8 cellular contexts compared by ENCODE assay signal in the genomic region with DNA sequence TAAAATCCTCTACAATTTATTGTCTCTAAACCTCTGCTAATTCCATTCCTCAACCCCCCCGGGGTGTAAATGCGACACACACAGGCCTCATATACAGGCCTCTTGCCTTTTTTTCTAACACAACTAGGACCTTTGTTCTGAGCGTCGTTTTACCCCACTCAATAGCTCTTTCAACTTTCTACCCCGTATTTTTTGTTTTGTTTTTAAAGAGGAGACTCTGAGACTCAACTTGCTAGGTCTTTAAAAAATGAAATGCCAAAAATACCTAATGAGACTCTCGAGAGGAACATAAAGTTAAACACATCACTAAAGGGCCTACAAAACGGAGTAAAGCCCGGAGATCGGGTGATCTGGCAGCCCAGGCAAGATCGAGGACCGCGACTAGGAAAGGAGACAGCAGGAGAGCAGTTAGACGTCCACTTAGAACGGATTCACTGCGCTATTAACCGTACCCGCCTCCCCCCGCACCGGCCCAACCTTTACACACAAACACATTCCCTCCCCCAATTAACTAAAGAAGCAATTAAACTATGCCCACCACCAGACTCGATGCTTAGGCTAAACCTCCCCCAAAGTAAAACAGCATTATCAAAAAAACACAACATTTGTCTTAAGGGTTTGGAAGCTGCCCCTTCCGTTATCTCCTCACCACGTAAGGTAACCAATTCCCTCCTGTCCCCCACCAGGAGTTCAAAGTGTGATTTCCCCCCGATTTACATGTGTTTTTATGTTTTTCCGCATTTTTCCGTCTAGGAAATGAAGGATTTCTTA. TPM values are rescaled to one million over a fixed set of nuclear protein-coding genes. Genes with fewer than 3 reads are reported as not detected.
DNase-seq lines count a peak whose midpoint lies in the region; ATAC-seq and TF ChIP-seq lines count a peak whose summit lies in the region.

No MANE protein-coding gene starts in this region.

- peaks cover 29% of the 10 kb centered on the region for H3K4me1 Mint-ChIP-seq in activated naive CD8-positive, alpha-beta T cell treated with anti-CD3 and anti-CD28 coated beads for 36 hours

- H3K9me3 ChIP-seq in DND-41 (ENCODE audit: insufficient read depth, low read length, severe bottlenecking), result no peaks in the 10 kb centered on the region
- no peaks in the 10 kb centered on the region for H3K9me3 ChIP-seq in iPS-15b (ENCODE audit: control insufficient read depth, insufficient read depth, low read length)
- no peaks in the 10 kb centered on the region for H3K9me3 ChIP-seq in smooth muscle cell (replicated peaks; ENCODE audit: low read depth)

- ATAC-seq in DND-41 (ENCODE audit: insufficient read depth, low read depth), result no peak
- no peak for ATAC-seq in GM21360 (IDR thresholded peaks at IDR 0.05; ENCODE audit: unreplicated experiment)

- TF ChIP-seq CTCF in DND-41 (IDR thresholded peaks at IDR 0.05; ENCODE audit: borderline replicate concordance, extremely low read depth, low read length, poor library complexity, severe bottlenecking), result no peak
- no peak for TF ChIP-seq CTCF in smooth muscle cell (IDR thresholded peaks at IDR 0.05; ENCODE audit: borderline replicate concordance, insufficient read depth, poor library complexity, severe bottlenecking)

- H4K20me1 ChIP-seq in DND-41 (ENCODE audit: insufficient read depth, low read length), result peaks cover 23% of the 10 kb centered on the region; the same call in 1 of the 2 replicates
- H4K20me1 ChIP-seq in smooth muscle cell (ENCODE audit: low read depth), result peaks cover 56% of the 10 kb centered on the region

- H3K27ac ChIP-seq in DND-41 (ENCODE audit: low read length) (peak overlapping the region; percentile 86), smooth muscle cell (ENCODE audit: low read depth) (peak overlapping the region; percentile 93)

- peaks cover 5% of the 10 kb centered on the region for H3K9me3 Mint-ChIP-seq in activated naive CD8-positive, alpha-beta T cell treated with anti-CD3 and anti-CD28 coated beads for 36 hours

- H3K4me1 ChIP-seq in DND-41 (ENCODE audit: insufficient read depth, low read length) (peaks cover 40% of the 10 kb centered on the region), iPS-15b (ENCODE audit: control insufficient read depth, insufficient read depth, low read length) (no peaks in the 10 kb centered on the region), smooth muscle cell (ENCODE audit: low read depth) (peaks cover 11% of the 10 kb centered on the region)

- peaks cover 3% of the 10 kb centered on the region for H3K27me3 Mint-ChIP-seq in activated naive CD8-positive, alpha-beta T cell treated with anti-CD3 and anti-CD28 coated beads for 36 hours

- H3K79me2 ChIP-seq in DND-41 (ENCODE audit: insufficient read depth, low read length) (peaks cover 84% of the 10 kb centered on the region), smooth muscle cell (ENCODE audit: low read depth) (peaks cover 77% of the 10 kb centered on the region)

- H3F3A ChIP-seq in smooth muscle cell (ENCODE audit: low read depth), result no peaks in the 10 kb centered on the region

- peak overlapping the region; percentile 81 for H3K4me2 ChIP-seq in DND-41 (ENCODE audit: insufficient read depth, low read length)
- peak overlapping the region; percentile 92 for H3K4me2 ChIP-seq in smooth muscle cell

- H2AFZ ChIP-seq in DND-41 (ENCODE audit: low read depth, low read length), result no peak overlapping the region
- no peak overlapping the region for H2AFZ ChIP-seq in smooth muscle cell (ENCODE audit: low read depth)

- H3K4me3 ChIP-seq in DND-41 (ENCODE audit: low read depth in 1 of 2, low read length in 2 of 2) (peak overlapping the region; percentile 72 to 85; a peak in 3 of 4 replicates), iPS-15b (ENCODE audit: low read depth, low read length) (peak overlapping the region; percentile 82), smooth muscle cell (peak overlapping the region; percentile 97)

- peaks cover 12% of the 10 kb centered on the region for H3K36me3 ChIP-seq in DND-41 (ENCODE audit: insufficient read depth, low read length)
- no peaks in the 10 kb centered on the region for H3K36me3 ChIP-seq in iPS-15b (ENCODE audit: control insufficient read depth, insufficient read depth, low read length)
- H3K36me3 ChIP-seq in smooth muscle cell (ENCODE audit: low read depth), result no peaks in the 10 kb centered on the region

- H3K36me3 Mint-ChIP-seq in activated naive CD8-positive, alpha-beta T cell treated with anti-CD3 and anti-CD28 coated beads for 36 hours, result peaks cover 36% of the 10 kb centered on the region

- peak overlapping the region; percentile 97 for H3K27ac Mint-ChIP-seq in activated naive CD8-positive, alpha-beta T cell treated with anti-CD3 and anti-CD28 coated beads for 36 hours

- 12% methylated on average over 25 of the region's 25 CpGs for WGBS in smooth muscle cell (ENCODE audit: low lambda C conversion rate)

- peak; percentile 28 for DNase-seq in DND-41
- peak; percentile 64 for DNase-seq in NCI-H510A treated with DMSO at 0.1 percent for 48 hours (lab: John Stamatoyannopoulos, UW)
- peak; percentile 14 for DNase-seq in activated naive CD8-positive, alpha-beta T cell treated with anti-CD3 and anti-CD28 coated beads for 36 hours
- no peak for DNase-seq in smooth muscle cell (lab: John Stamatoyannopoulos, UW; ENCODE audit: unreplicated experiment)
- no peak for DNase-seq in HuH-7 (ENCODE audit: low spot score)
- DNase-seq in NCI-H2196 treated with DMSO at 0.1 percent for 48 hours (lab: John Stamatoyannopoulos, UW; ENCODE audit: unreplicated experiment), result no peak

- H3K9ac ChIP-seq in DND-41 (ENCODE audit: low read depth, low read length) (peak overlapping the region; percentile 92), iPS-15b (ENCODE audit: low read depth, low read length) (peak overlapping the region; percentile 71), smooth muscle cell (ENCODE audit: low read depth) (peak overlapping the region; percentile 93)

- peak overlapping the region; percentile 98 for H3K4me3 Mint-ChIP-seq in activated naive CD8-positive, alpha-beta T cell treated with anti-CD3 and anti-CD28 coated beads for 36 hours

- H3K27me3 ChIP-seq in DND-41 (ENCODE audit: insufficient read depth, low read length, poor library complexity) (no peaks in the 10 kb centered on the region), iPS-15b (ENCODE audit: control insufficient read depth, insufficient read depth, low read length) (no peaks in the 10 kb centered on the region), smooth muscle cell (ENCODE audit: low read depth) (no peaks in the 10 kb centered on the region)

RNA-seq across cellular contexts. Expression of a gene that starts 1.6 kb away (rescaled TPM):
- total RNA-seq in activated naive CD8-positive, alpha-beta T cell treated with anti-CD3 and anti-CD28 coated beads for 36 hours, result 100 to 1,000 TPM; 227 to 262 TPM
- total RNA-seq in smooth muscle cell, result 103 and 149 TPM in 2 replicates
- polyA plus RNA-seq in smooth muscle cell, result 30.2 and 45.5 TPM in 2 replicates

RNA-seq across cellular contexts. Expression of a gene that starts 2.1 kb away (rescaled TPM):
- total RNA-seq in activated naive CD8-positive, alpha-beta T cell treated with anti-CD3 and anti-CD28 coated beads for 36 hours, result 1 to 10 TPM; 1.1 to 1.3 TPM
- total RNA-seq in smooth muscle cell, result 8.8 and 13.8 TPM in 2 replicates
- 5.4 and 9.3 TPM in 2 replicates for polyA plus RNA-seq in smooth muscle cell

Comparison
In these comparisons a context has a peak if more than half of its experiments do, and no peak if none do; other contexts are left out.
1. DNase-seq: peak in DND-41 (single experiment), NCI-H510A treated with DMSO at 0.1 percent for 48 hours (single experiment) and activated naive CD8-positive, alpha-beta T cell treated with anti-CD3 and anti-CD28 coated beads for 36 hours (single experiment); none in smooth muscle cell (single experiment), HuH-7 (single experiment) and NCI-H2196 treated with DMSO at 0.1 percent for 48 hours (single experiment).
2. Peak in every context shown above with its lines, with median percentiles within 50 percentile points of each other: H3K4me3 ChIP-seq and H3K9ac ChIP-seq.